In genomic region chr9:69188975-69189374, GRCh38 we compare ENCODE assay signal across 15 cellular contexts.
"Had no signal": no experiment of that assay in that cellular context is flagged by ENCODE, and none has a peak within 500 bp of the region (broad histone marks: within the 10 kb centered on the region; RNA-seq: fewer than 3 reads in every experiment).

No MANE protein-coding gene starts in this region.

- DNase-seq: activated B cell treated with CpG ODN at 0.5 μM for 24 hours; activated CD4-positive, alpha-beta T cell treated with anti-CD3 and anti-CD28 coated beads, Interleukin-2, amount 10 ng/mL, durations not matched to agents 24 days and 14 days; activated CD8-positive, alpha-beta memory T cell treated with anti-CD3 and anti-CD28 coated beads for 24 hours; activated naive CD4-positive, alpha-beta T cell treated with anti-CD3 and anti-CD28 coated beads, Interleukin-2, amount 50 U/mL, for 16 hours; cerebellar nuclear complex; esophagus squamous epithelium; foreskin fibroblast; left colon; occipital lobe; stimulated activated CD4-positive, alpha-beta T cell treated with anti-CD3 and anti-CD28 coated beads, Interleukin-4, amount 100 ng/mL, for 4 hours; stimulated activated naive CD8-positive, alpha-beta T cell treated with anti-CD3 and anti-CD28 coated beads, Interleukin-15, amount 100 ng/mL, for 72 hours; T-cell; upper lobe of left lung had no signal

- H3K27me3 ChIP-seq: esophagus squamous epithelium, upper lobe of left lung had no signal

- H3K4me3 ChIP-seq: esophagus squamous epithelium, SK-N-MC, upper lobe of left lung had no signal

- H3K36me3 ChIP-seq: esophagus squamous epithelium had no signal

- H3K27ac ChIP-seq: esophagus squamous epithelium, SK-N-MC had no signal

- H3K9me3 ChIP-seq: esophagus squamous epithelium, upper lobe of left lung had no signal

- ATAC-seq: left colon; natural killer cell treated with Interleukin-12 subunit alpha and Interleukin-12 subunit beta and Interleukin-15 and Interleukin-18, amount 100 ng/mL, for 72 hours; stimulated activated naive CD8-positive, alpha-beta T cell treated with anti-CD3 and anti-CD28 coated beads, Interleukin-15, amount 100 ng/mL, for 72 hours; T-cell had no signal
